18 cellular contexts compared by ENCODE assay signal in the genomic region with DNA sequence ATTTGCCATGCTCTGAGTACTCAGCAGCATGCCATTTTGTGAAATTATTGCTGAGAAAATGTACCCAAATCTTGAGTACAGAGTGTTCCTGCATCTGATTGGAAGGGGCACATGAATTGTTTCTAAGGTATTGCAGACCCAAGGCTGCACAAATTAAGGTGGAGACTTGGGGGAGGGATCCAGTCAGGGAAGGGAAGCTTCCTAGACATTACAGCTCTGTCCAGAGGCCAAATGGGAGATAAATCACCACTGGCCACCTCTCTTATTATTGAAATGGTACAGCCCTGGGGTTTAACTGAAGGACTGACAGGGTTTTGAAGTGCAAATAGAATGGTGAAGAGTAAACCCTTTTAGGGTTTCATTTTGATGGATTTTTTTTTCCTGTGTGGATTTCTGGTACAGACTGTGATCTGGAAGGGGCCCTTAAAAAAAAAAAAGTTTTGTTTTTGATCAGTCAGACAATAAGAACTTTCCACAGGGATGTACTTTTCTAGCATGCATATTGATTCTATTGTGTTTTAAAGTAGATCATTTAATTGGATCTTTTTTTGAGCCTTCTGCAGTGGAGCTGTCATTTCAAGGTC.
A peak's percentile ranks its signal among the peaks of the same experiment; 100 is the strongest.
DNase-seq lines count a peak whose midpoint lies in the region; ATAC-seq and TF ChIP-seq lines count a peak whose summit lies in the region.
"Had no signal": no experiment of that assay in that cellular context is flagged by ENCODE, and none has a peak within 500 bp of the region (broad histone marks: within the 10 kb centered on the region; RNA-seq: fewer than 3 reads in every experiment).

No MANE protein-coding gene starts in this region.

- CTCF ChIA-PET in activated CD8-positive, alpha-beta T cell treated with anti-CD3 and anti-CD28 coated beads, Interleukin-2, amount 10 ng/mL, durations not matched to agents 7 days and 5 days (lab: Charles Lee) = no interaction called here

- no peaks in the 10 kb centered on the region for H3K36me3 Mint-ChIP-seq in activated CD8-positive, alpha-beta T cell treated with anti-CD3 and anti-CD28 coated beads, Interleukin-2, amount 10 ng/mL, durations not matched to agents 7 days and 5 days (ENCODE audit: low read depth)
- H3K36me3 Mint-ChIP-seq: type B pancreatic cell had no signal

- H3K27me3 ChIP-seq in right cardiac atrium (ENCODE audit: control insufficient read depth, insufficient read depth) (no peaks in the 10 kb centered on the region), RWPE2 (ENCODE audit: insufficient read depth, poor library complexity, severe bottlenecking) (no peaks in the 10 kb centered on the region), tibial artery (no peaks in the 10 kb centered on the region)
- H3K27me3 ChIP-seq: hepatocyte, left lung, right atrium auricular region had no signal

- H3K27me3 Mint-ChIP-seq in activated CD8-positive, alpha-beta T cell treated with anti-CD3 and anti-CD28 coated beads, Interleukin-2, amount 10 ng/mL, durations not matched to agents 7 days and 5 days (ENCODE audit: low read depth) = peaks cover 2% of the 10 kb centered on the region
- H3K27me3 Mint-ChIP-seq: type B pancreatic cell had no signal

- H3K4me3 ChIP-seq in right cardiac atrium (ENCODE audit: low read length) (no peak overlapping the region), RWPE2 (ENCODE audit: severe bottlenecking) (no peak overlapping the region), tibial artery (no peak overlapping the region)
- H3K4me3 ChIP-seq: hepatocyte, left lung, right atrium auricular region had no signal

- intact Hi-C loops in right cardiac atrium (cut with DNase I) (loop anchor here in 1 of 4 donors (10.0 kb wide), 1 partner anchor 57 kb away; no protein-coding TSS in a partner anchor), Right ventricle myocardium superior (cut with DNase I) (no loop called here), tibial artery (cut with DNase I; ENCODE audit: low total_unique reads) (loop anchor here (10.0 kb wide), 1 partner anchor 47 kb away; no protein-coding TSS in a partner anchor)

- no peaks in the 10 kb centered on the region for H3K9me3 Mint-ChIP-seq in activated CD8-positive, alpha-beta T cell treated with anti-CD3 and anti-CD28 coated beads, Interleukin-2, amount 10 ng/mL, durations not matched to agents 7 days and 5 days (ENCODE audit: insufficient read depth)
- H3K9me3 Mint-ChIP-seq: activated T-helper 17 cell treated with anti-CD3 and anti-CD28 coated beads, Interleukin-2, amount 50 U/mL, for 72 hours; type B pancreatic cell had no signal

- peak overlapping the region; percentile 50 for H3K27ac ChIP-seq in right cardiac atrium (ENCODE audit: low read length)
- no peak overlapping the region for H3K27ac ChIP-seq in RWPE2 (ENCODE audit: poor library complexity, severe bottlenecking)
- peak overlapping the region; percentile 23 to 40 for H3K27ac ChIP-seq in tibial artery
- H3K27ac ChIP-seq: hepatocyte, left lung, VCaP had no signal

- H3K27ac Mint-ChIP-seq in activated CD8-positive, alpha-beta T cell treated with anti-CD3 and anti-CD28 coated beads, Interleukin-2, amount 10 ng/mL, durations not matched to agents 7 days and 5 days = no peak overlapping the region
- H3K27ac Mint-ChIP-seq: activated T-helper 17 cell treated with anti-CD3 and anti-CD28 coated beads, Interleukin-2, amount 50 U/mL, for 72 hours; type B pancreatic cell had no signal

- DNase-seq in right cardiac atrium (no peak), Right ventricle myocardium superior (no peak), RWPE2 (ENCODE audit: low spot score) (no peak), iPS-NIHi7 (ENCODE audit: extremely low spot score) (peak; percentile 24), tibial artery (no peak)
- no peak for DNase-seq in activated CD8-positive, alpha-beta T cell treated with anti-CD3 and anti-CD28 coated beads, Interleukin-2, amount 10 ng/mL, durations not matched to agents 7 days and 5 days
- DNase-seq: cortex of kidney; left lung; NCI-H1048; stimulated activated CD4-positive, alpha-beta T cell treated with anti-CD3 and anti-CD28 coated beads, Interleukin-4, amount 100 ng/mL, for 4 hours had no signal

- H3K4me3 Mint-ChIP-seq in activated CD8-positive, alpha-beta T cell treated with anti-CD3 and anti-CD28 coated beads, Interleukin-2, amount 10 ng/mL, durations not matched to agents 7 days and 5 days = no peak overlapping the region
- H3K4me3 Mint-ChIP-seq: activated T-helper 17 cell treated with anti-CD3 and anti-CD28 coated beads, Interleukin-2, amount 50 U/mL, for 72 hours; nephron; type B pancreatic cell had no signal

- H3K9me3 ChIP-seq in right cardiac atrium (ENCODE audit: control insufficient read depth, low read length) (no peaks in the 10 kb centered on the region), RWPE2 (ENCODE audit: severe bottlenecking) (no peaks in the 10 kb centered on the region), tibial artery (no peaks in the 10 kb centered on the region)
- H3K9me3 ChIP-seq: left lung, right atrium auricular region had no signal

- ATAC-seq in right cardiac atrium (peak in 1 of 2 donors; percentile 31), Right ventricle myocardium superior (ENCODE audit: poor library complexity) (no peak), RWPE2 (ENCODE audit: low read depth) (0 out of 3 replicates have a peak, but pooled peaks have one; percentile 25), GM18858 (IDR thresholded peaks at IDR 0.05; ENCODE audit: unreplicated experiment) (no peak), GM18519 (IDR thresholded peaks at IDR 0.05; ENCODE audit: low FRiP score, unreplicated experiment) (no peak)
- no peak for ATAC-seq in activated CD8-positive, alpha-beta T cell treated with anti-CD3 and anti-CD28 coated beads, Interleukin-2, amount 10 ng/mL, durations not matched to agents 7 days and 5 days
- ATAC-seq: activated T-helper 17 cell treated with anti-CD3 and anti-CD28 coated beads, Interleukin-2, amount 50 U/mL, for 72 hours; left lung had no signal

- H3K4me1 ChIP-seq in right cardiac atrium (ENCODE audit: control insufficient read depth, insufficient read depth, low read length) (no peaks in the 10 kb centered on the region), RWPE2 (ENCODE audit: insufficient read depth, poor library complexity, severe bottlenecking) (no peaks in the 10 kb centered on the region), tibial artery (peaks cover 0 to 21% (median 0%) of the 10 kb centered on the region in 4 donors)
- H3K4me1 ChIP-seq: left lung, right atrium auricular region had no signal

- no peak for TF ChIP-seq CTCF in RWPE2 (IDR thresholded peaks at IDR 0.05; ENCODE audit: poor library complexity, severe bottlenecking)
- no peak for TF ChIP-seq CTCF in tibial artery (IDR thresholded peaks at IDR 0.05)

- H3K4me1 Mint-ChIP-seq in activated CD8-positive, alpha-beta T cell treated with anti-CD3 and anti-CD28 coated beads, Interleukin-2, amount 10 ng/mL, durations not matched to agents 7 days and 5 days (ENCODE audit: low read depth) = no peaks in the 10 kb centered on the region
- H3K4me1 Mint-ChIP-seq: activated T-helper 17 cell treated with anti-CD3 and anti-CD28 coated beads, Interleukin-2, amount 50 U/mL, for 72 hours had no signal

- H3K36me3 ChIP-seq in RWPE2 (ENCODE audit: low read depth) (no peaks in the 10 kb centered on the region), tibial artery (no peaks in the 10 kb centered on the region)
- H3K36me3 ChIP-seq: left lung, right atrium auricular region had no signal

- POLR2A ChIA-PET in activated CD8-positive, alpha-beta T cell treated with anti-CD3 and anti-CD28 coated beads, Interleukin-2, amount 10 ng/mL, durations not matched to agents 7 days and 5 days (lab: Charles Lee) = no interaction called here
